2 cellular contexts compared by ENCODE assay signal in the genomic region with DNA sequence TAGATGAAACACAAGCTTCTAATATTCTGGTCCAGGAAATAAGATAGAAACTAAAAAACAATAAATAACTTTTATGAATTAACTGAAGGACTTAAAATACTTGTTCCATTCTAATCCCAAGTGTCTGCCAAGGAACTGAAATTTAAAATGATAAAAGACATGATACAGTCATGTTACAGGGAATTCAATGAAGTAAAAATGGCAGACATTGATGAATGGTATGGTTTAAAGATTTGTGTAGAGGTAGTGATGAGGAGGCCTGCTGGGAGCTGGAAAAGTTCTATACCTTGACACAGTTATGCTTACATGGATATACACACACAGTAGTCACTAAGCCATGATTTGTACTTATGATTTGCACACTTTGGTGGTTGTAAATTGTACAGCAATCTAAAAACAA.
TF ChIP-seq lines count a peak whose summit lies in the region.

No MANE protein-coding gene starts in this region.

TF ChIP-seq in SK-N-SH, 30 proteins besides CTCF, POLR2A, EP300 and RAD21 (continued from another document):
- TF ChIP-seq, protein P1, sequence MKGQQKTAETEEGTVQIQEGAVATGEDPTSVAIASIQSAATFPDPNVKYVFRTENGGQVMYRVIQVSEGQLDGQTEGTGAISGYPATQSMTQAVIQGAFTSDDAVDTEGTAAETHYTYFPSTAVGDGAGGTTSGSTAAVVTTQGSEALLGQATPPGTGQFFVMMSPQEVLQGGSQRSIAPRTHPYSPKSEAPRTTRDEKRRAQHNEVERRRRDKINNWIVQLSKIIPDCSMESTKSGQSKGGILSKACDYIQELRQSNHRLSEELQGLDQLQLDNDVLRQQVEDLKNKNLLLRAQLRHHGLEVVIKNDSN (IDR thresholded peaks at IDR 0.05; ENCODE audit: borderline replicate concordance, low read depth) = no peak
- TF ChIP-seq GABPA (IDR thresholded peaks at IDR 0.05; ENCODE audit: low read depth) (no peak), EZH2phosphoT487 (IDR thresholded peaks at IDR 0.05; ENCODE audit: borderline replicate concordance, low read depth) (no peak), TCF12 (IDR thresholded peaks at IDR 0.05) (no peak), YY1 (IDR thresholded peaks at IDR 0.05; ENCODE audit: low read depth) (no peak), SMC3 (IDR thresholded peaks at IDR 0.05; ENCODE audit: low read depth, low read length) (no peak), MEF2A (IDR thresholded peaks at IDR 0.05; ENCODE audit: borderline replicate concordance, low read depth) (no peak), RXRA (IDR thresholded peaks at IDR 0.05; ENCODE audit: borderline replicate concordance, low read depth) (no peak), RCOR1 (IDR thresholded peaks at IDR 0.05; ENCODE audit: low read length) (no peak), RFX5 (IDR thresholded peaks at IDR 0.05; ENCODE audit: low read length) (no peak)
- TF ChIP-seq, protein P2, sequence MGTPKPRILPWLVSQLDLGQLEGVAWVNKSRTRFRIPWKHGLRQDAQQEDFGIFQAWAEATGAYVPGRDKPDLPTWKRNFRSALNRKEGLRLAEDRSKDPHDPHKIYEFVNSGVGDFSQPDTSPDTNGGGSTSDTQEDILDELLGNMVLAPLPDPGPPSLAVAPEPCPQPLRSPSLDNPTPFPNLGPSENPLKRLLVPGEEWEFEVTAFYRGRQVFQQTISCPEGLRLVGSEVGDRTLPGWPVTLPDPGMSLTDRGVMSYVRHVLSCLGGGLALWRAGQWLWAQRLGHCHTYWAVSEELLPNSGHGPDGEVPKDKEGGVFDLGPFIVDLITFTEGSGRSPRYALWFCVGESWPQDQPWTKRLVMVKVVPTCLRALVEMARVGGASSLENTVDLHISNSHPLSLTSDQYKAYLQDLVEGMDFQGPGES (IDR thresholded peaks at IDR 0.05; ENCODE audit: low read depth, low read length) = no peak
- TF ChIP-seq, protein P3, sequence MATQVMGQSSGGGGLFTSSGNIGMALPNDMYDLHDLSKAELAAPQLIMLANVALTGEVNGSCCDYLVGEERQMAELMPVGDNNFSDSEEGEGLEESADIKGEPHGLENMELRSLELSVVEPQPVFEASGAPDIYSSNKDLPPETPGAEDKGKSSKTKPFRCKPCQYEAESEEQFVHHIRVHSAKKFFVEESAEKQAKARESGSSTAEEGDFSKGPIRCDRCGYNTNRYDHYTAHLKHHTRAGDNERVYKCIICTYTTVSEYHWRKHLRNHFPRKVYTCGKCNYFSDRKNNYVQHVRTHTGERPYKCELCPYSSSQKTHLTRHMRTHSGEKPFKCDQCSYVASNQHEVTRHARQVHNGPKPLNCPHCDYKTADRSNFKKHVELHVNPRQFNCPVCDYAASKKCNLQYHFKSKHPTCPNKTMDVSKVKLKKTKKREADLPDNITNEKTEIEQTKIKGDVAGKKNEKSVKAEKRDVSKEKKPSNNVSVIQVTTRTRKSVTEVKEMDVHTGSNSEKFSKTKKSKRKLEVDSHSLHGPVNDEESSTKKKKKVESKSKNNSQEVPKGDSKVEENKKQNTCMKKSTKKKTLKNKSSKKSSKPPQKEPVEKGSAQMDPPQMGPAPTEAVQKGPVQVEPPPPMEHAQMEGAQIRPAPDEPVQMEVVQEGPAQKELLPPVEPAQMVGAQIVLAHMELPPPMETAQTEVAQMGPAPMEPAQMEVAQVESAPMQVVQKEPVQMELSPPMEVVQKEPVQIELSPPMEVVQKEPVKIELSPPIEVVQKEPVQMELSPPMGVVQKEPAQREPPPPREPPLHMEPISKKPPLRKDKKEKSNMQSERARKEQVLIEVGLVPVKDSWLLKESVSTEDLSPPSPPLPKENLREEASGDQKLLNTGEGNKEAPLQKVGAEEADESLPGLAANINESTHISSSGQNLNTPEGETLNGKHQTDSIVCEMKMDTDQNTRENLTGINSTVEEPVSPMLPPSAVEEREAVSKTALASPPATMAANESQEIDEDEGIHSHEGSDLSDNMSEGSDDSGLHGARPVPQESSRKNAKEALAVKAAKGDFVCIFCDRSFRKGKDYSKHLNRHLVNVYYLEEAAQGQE (IDR thresholded peaks at IDR 0.05; ENCODE audit: low read depth, low read length) = no peak

TF ChIP-seq in SK-N-SH treated with all-trans-retinoic acid at 6 μM for 48 hours, 23 proteins besides CTCF, POLR2A, EP300 and RAD21:
- TF ChIP-seq ZFP3 (CRISPR knock-in tag; IDR thresholded peaks at IDR 0.05) = no peak
- no peak for TF ChIP-seq ISL1 (CRISPR knock-in tag; IDR thresholded peaks at IDR 0.05)
- no peak for TF ChIP-seq ARNTL (CRISPR knock-in tag; IDR thresholded peaks at IDR 0.05; ENCODE audit: borderline replicate concordance, low read depth)
- no peak for TF ChIP-seq ZNF565 (CRISPR knock-in tag; conservative IDR thresholded peaks at IDR 0.05; ENCODE audit: low read depth)
- TF ChIP-seq, protein P4, sequence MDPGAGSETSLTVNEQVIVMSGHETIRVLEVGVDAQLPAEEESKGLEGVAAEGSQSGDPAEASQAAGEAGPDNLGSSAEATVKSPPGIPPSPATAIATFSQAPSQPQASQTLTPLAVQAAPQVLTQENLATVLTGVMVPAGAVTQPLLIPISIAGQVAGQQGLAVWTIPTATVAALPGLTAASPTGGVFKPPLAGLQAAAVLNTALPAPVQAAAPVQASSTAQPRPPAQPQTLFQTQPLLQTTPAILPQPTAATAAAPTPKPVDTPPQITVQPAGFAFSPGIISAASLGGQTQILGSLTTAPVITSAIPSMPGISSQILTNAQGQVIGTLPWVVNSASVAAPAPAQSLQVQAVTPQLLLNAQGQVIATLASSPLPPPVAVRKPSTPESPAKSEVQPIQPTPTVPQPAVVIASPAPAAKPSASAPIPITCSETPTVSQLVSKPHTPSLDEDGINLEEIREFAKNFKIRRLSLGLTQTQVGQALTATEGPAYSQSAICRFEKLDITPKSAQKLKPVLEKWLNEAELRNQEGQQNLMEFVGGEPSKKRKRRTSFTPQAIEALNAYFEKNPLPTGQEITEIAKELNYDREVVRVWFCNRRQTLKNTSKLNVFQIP (CRISPR knock-in tag; IDR thresholded peaks at IDR 0.05; ENCODE audit: borderline replicate concordance, low read depth) = no peak
- TF ChIP-seq, protein P5, sequence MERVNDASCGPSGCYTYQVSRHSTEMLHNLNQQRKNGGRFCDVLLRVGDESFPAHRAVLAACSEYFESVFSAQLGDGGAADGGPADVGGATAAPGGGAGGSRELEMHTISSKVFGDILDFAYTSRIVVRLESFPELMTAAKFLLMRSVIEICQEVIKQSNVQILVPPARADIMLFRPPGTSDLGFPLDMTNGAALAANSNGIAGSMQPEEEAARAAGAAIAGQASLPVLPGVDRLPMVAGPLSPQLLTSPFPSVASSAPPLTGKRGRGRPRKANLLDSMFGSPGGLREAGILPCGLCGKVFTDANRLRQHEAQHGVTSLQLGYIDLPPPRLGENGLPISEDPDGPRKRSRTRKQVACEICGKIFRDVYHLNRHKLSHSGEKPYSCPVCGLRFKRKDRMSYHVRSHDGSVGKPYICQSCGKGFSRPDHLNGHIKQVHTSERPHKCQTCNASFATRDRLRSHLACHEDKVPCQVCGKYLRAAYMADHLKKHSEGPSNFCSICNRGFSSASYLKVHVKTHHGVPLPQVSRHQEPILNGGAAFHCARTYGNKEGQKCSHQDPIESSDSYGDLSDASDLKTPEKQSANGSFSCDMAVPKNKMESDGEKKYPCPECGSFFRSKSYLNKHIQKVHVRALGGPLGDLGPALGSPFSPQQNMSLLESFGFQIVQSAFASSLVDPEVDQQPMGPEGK (CRISPR knock-in tag; IDR thresholded peaks at IDR 0.05; ENCODE audit: borderline replicate concordance) = no peak
- no peak for TF ChIP-seq ZC3H10 (CRISPR knock-in tag; IDR thresholded peaks at IDR 0.05)
- TF ChIP-seq ZFP30 (CRISPR knock-in tag; IDR thresholded peaks at IDR 0.05) = no peak
TF ChIP-seq in SK-N-SH treated with all-trans-retinoic acid at 6 μM for 48 hours: peak in this region for 0.
